Comparison of ENCODE assay signal across 1 cellular context in genomic region chr9:88812938-88813670, GRCh38.
TF ChIP-seq lines count a peak whose summit lies in the region.

No MANE protein-coding gene starts in this region.

TF ChIP-seq in HepG2, 621 proteins besides CTCF, POLR2A, EP300 and RAD21 (continued from another document):
- TF ChIP-seq TFAP4 (IDR thresholded peaks at IDR 0.05; ENCODE audit: borderline replicate concordance, low read depth) (no peak), MTA3 (CRISPR knock-in tag; IDR thresholded peaks at IDR 0.05) (no peak), CEBPG (CRISPR knock-in tag; IDR thresholded peaks at IDR 0.05) (no peak), ZNF773 (CRISPR knock-in tag; IDR thresholded peaks at IDR 0.05; ENCODE audit: borderline replicate concordance) (no peak), ZBTB38 (CRISPR knock-in tag; IDR thresholded peaks at IDR 0.05) (no peak), ZNF142 (CRISPR knock-in tag; IDR thresholded peaks at IDR 0.05) (no peak)
